In genomic region chr10:27252267-27253000, GRCh38 we compare ENCODE assay signal across 1 cellular context.
A peak's percentile ranks its signal among the peaks of the same experiment; 100 is the strongest.
TF ChIP-seq lines count a peak whose summit lies in the region.

No MANE protein-coding gene starts in this region.

TF ChIP-seq in K562, 482 proteins besides CTCF, POLR2A, EP300 and RAD21 (continued from another document and continues in another):
- TF ChIP-seq KDM4B (IDR thresholded peaks at IDR 0.05; ENCODE audit: borderline replicate concordance in 2 of 2, low read depth in 1 of 2) = no peak
- TF ChIP-seq JUN (IDR thresholded peaks at IDR 0.05; ENCODE audit: borderline replicate concordance, low read depth, low read length) = no peak
- TF ChIP-seq JUN (CRISPR knock-in tag; IDR thresholded peaks at IDR 0.05; ENCODE audit: borderline replicate concordance) = no peak
- no peak for TF ChIP-seq CC2D1A (IDR thresholded peaks at IDR 0.05)
- TF ChIP-seq SMAD3 (CRISPR knock-in tag; conservative IDR thresholded peaks at IDR 0.05) = 0 out of 2 replicates have a peak, but pooled peaks have one; percentile 14
- no peak for TF ChIP-seq DACH1 (IDR thresholded peaks at IDR 0.05; ENCODE audit: partially characterized antibody)
- no peak for TF ChIP-seq ZNF79 (CRISPR knock-in tag; IDR thresholded peaks at IDR 0.05; ENCODE audit: low read depth)
- no peak for TF ChIP-seq NR3C1 (CRISPR knock-in tag; IDR thresholded peaks at IDR 0.05)
- no peak for TF ChIP-seq TBL1XR1 (IDR thresholded peaks at IDR 0.05; ENCODE audit: low read length in 2 of 2)
- TF ChIP-seq ARHGAP35 (IDR thresholded peaks at IDR 0.05; ENCODE audit: partially characterized antibody) = no peak
- TF ChIP-seq GTF2F1 (IDR thresholded peaks at IDR 0.05; ENCODE audit: low read depth, low read length) = no peak
- TF ChIP-seq, protein P1, sequence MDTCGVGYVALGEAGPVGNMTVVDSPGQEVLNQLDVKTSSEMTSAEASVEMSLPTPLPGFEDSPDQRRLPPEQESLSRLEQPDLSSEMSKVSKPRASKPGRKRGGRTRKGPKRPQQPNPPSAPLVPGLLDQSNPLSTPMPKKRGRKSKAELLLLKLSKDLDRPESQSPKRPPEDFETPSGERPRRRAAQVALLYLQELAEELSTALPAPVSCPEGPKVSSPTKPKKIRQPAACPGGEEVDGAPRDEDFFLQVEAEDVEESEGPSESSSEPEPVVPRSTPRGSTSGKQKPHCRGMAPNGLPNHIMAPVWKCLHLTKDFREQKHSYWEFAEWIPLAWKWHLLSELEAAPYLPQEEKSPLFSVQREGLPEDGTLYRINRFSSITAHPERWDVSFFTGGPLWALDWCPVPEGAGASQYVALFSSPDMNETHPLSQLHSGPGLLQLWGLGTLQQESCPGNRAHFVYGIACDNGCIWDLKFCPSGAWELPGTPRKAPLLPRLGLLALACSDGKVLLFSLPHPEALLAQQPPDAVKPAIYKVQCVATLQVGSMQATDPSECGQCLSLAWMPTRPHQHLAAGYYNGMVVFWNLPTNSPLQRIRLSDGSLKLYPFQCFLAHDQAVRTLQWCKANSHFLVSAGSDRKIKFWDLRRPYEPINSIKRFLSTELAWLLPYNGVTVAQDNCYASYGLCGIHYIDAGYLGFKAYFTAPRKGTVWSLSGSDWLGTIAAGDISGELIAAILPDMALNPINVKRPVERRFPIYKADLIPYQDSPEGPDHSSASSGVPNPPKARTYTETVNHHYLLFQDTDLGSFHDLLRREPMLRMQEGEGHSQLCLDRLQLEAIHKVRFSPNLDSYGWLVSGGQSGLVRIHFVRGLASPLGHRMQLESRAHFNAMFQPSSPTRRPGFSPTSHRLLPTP (IDR thresholded peaks at IDR 0.05; ENCODE audit: borderline replicate concordance, extremely low read depth, insufficient read length) = no peak
- TF ChIP-seq ILK (tag; IDR thresholded peaks at IDR 0.05; ENCODE audit: borderline replicate concordance, low read depth) = no peak
- TF ChIP-seq ZNF277 (CRISPR knock-in tag; IDR thresholded peaks at IDR 0.05; ENCODE audit: borderline replicate concordance) = no peak
- no peak for TF ChIP-seq SOX6 (IDR thresholded peaks at IDR 0.05)
- no peak for TF ChIP-seq ZNF239 (CRISPR knock-in tag; IDR thresholded peaks at IDR 0.05)
- no peak for TF ChIP-seq NR2C1 (IDR thresholded peaks at IDR 0.05)
- TF ChIP-seq NR2C1 (tag; IDR thresholded peaks at IDR 0.05) = no peak
- TF ChIP-seq KDM5B (IDR thresholded peaks at IDR 0.05; ENCODE audit: insufficient replicate concordance, low read depth, low read length) = peak; percentile 68
- TF ChIP-seq, protein P2, sequence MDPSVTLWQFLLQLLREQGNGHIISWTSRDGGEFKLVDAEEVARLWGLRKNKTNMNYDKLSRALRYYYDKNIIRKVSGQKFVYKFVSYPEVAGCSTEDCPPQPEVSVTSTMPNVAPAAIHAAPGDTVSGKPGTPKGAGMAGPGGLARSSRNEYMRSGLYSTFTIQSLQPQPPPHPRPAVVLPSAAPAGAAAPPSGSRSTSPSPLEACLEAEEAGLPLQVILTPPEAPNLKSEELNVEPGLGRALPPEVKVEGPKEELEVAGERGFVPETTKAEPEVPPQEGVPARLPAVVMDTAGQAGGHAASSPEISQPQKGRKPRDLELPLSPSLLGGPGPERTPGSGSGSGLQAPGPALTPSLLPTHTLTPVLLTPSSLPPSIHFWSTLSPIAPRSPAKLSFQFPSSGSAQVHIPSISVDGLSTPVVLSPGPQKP (CRISPR knock-in tag; IDR thresholded peaks at IDR 0.05) = no peak
- no peak for TF ChIP-seq TBP (optimal IDR thresholded peaks at IDR 0.05; ENCODE audit: low read depth, low read length)
- TF ChIP-seq ZBTB12 (CRISPR knock-in tag; IDR thresholded peaks at IDR 0.05) = no peak
- no peak for TF ChIP-seq ZNF146 (CRISPR knock-in tag; IDR thresholded peaks at IDR 0.05; ENCODE audit: unreplicated experiment)
- no peak for TF ChIP-seq HOXB6 (CRISPR knock-in tag; IDR thresholded peaks at IDR 0.05; ENCODE audit: borderline replicate concordance)
- no peak for TF ChIP-seq FUS (optimal IDR thresholded peaks at IDR 0.05; ENCODE audit: low read depth, low read length)
- TF ChIP-seq ZNF76 (CRISPR knock-in tag; IDR thresholded peaks at IDR 0.05; ENCODE audit: borderline replicate concordance) = no peak
- TF ChIP-seq ATF1 (CRISPR knock-in tag; IDR thresholded peaks at IDR 0.05) = no peak
- TF ChIP-seq ATF1 (tag; IDR thresholded peaks at IDR 0.05) = no peak
- TF ChIP-seq, protein P3, sequence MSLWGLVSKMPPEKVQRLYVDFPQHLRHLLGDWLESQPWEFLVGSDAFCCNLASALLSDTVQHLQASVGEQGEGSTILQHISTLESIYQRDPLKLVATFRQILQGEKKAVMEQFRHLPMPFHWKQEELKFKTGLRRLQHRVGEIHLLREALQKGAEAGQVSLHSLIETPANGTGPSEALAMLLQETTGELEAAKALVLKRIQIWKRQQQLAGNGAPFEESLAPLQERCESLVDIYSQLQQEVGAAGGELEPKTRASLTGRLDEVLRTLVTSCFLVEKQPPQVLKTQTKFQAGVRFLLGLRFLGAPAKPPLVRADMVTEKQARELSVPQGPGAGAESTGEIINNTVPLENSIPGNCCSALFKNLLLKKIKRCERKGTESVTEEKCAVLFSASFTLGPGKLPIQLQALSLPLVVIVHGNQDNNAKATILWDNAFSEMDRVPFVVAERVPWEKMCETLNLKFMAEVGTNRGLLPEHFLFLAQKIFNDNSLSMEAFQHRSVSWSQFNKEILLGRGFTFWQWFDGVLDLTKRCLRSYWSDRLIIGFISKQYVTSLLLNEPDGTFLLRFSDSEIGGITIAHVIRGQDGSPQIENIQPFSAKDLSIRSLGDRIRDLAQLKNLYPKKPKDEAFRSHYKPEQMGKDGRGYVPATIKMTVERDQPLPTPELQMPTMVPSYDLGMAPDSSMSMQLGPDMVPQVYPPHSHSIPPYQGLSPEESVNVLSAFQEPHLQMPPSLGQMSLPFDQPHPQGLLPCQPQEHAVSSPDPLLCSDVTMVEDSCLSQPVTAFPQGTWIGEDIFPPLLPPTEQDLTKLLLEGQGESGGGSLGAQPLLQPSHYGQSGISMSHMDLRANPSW (CRISPR knock-in tag; IDR thresholded peaks at IDR 0.05) = no peak
- TF ChIP-seq NONO (IDR thresholded peaks at IDR 0.05; ENCODE audit: low read depth in 2 of 2, low read length in 1 of 2) = peak; percentile 51 to 70; a peak in 1 of 4 replicates
- no peak for TF ChIP-seq MLX (CRISPR knock-in tag; conservative IDR thresholded peaks at IDR 0.05)
- TF ChIP-seq HDAC2 (IDR thresholded peaks at IDR 0.05) = no peak
- no peak for TF ChIP-seq ZNF124 (CRISPR knock-in tag; IDR thresholded peaks at IDR 0.05)
- TF ChIP-seq HMGN3 (IDR thresholded peaks at IDR 0.05; ENCODE audit: borderline replicate concordance, extremely low read depth, insufficient read length, low read depth, low read length) = no peak
- no peak for TF ChIP-seq SP1 (CRISPR knock-in tag; IDR thresholded peaks at IDR 0.05)
- no peak for TF ChIP-seq MAFG (tag; conservative IDR thresholded peaks at IDR 0.05)
- no peak for TF ChIP-seq MYBL2 (IDR thresholded peaks at IDR 0.05; ENCODE audit: low read depth)
- TF ChIP-seq MYBL2 (CRISPR knock-in tag; IDR thresholded peaks at IDR 0.05; ENCODE audit: borderline replicate concordance) = no peak
- no peak for TF ChIP-seq CEBPB (tag; IDR thresholded peaks at IDR 0.05)
- TF ChIP-seq YBX1 (IDR thresholded peaks at IDR 0.05) = no peak
- no peak for TF ChIP-seq RBM25 (IDR thresholded peaks at IDR 0.05; ENCODE audit: low read depth, low read length, severe bottlenecking)
- peak in 1 of 3 experiments; percentile 39; a peak in 1 of 6 replicates for TF ChIP-seq ZBTB11 (CRISPR knock-in tag; IDR thresholded peaks at IDR 0.05)
- TF ChIP-seq STAT5B (CRISPR knock-in tag; IDR thresholded peaks at IDR 0.05) = no peak
- no peak for TF ChIP-seq ZNF316 (IDR thresholded peaks at IDR 0.05)
- no peak for TF ChIP-seq PHF21A (IDR thresholded peaks at IDR 0.05; ENCODE audit: borderline replicate concordance, low read depth)
- TF ChIP-seq GATAD2A (IDR thresholded peaks at IDR 0.05) = no peak
- TF ChIP-seq ETV6 (IDR thresholded peaks at IDR 0.05; ENCODE audit: borderline replicate concordance in 1 of 2, low read depth in 2 of 2, low read length in 1 of 2) = no peak
- TF ChIP-seq ETV6 (CRISPR knock-in tag; IDR thresholded peaks at IDR 0.05; ENCODE audit: borderline replicate concordance) = no peak
- TF ChIP-seq ZNF174 (CRISPR knock-in tag; IDR thresholded peaks at IDR 0.05) = no peak
- no peak for TF ChIP-seq ZEB2 (IDR thresholded peaks at IDR 0.05)
- no peak for TF ChIP-seq KDM1A (IDR thresholded peaks at IDR 0.05)
- no peak for TF ChIP-seq SFPQ (IDR thresholded peaks at IDR 0.05; ENCODE audit: low read depth, low read length)
- TF ChIP-seq RBBP5 (IDR thresholded peaks at IDR 0.05; ENCODE audit: borderline replicate concordance, insufficient read depth, low read length, poor library complexity, severe bottlenecking) = peak; percentile 67
- TF ChIP-seq, protein P4, sequence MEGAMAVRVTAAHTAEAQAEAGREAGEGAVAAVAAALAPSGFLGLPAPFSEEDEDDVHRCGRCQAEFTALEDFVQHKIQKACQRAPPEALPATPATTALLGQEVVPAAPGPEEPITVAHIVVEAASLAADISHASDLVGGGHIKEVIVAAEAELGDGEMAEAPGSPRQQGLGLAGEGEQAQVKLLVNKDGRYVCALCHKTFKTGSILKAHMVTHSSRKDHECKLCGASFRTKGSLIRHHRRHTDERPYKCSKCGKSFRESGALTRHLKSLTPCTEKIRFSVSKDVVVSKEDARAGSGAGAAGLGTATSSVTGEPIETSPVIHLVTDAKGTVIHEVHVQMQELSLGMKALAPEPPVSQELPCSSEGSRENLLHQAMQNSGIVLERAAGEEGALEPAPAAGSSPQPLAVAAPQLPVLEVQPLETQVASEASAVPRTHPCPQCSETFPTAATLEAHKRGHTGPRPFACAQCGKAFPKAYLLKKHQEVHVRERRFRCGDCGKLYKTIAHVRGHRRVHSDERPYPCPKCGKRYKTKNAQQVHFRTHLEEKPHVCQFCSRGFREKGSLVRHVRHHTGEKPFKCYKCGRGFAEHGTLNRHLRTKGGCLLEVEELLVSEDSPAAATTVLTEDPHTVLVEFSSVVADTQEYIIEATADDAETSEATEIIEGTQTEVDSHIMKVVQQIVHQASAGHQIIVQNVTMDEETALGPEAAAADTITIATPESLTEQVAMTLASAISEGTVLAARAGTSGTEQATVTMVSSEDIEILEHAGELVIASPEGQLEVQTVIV (CRISPR knock-in tag; IDR thresholded peaks at IDR 0.05; ENCODE audit: borderline replicate concordance) = no peak
